Comparison of ENCODE assay signal across 8 cellular contexts in the genomic region with DNA sequence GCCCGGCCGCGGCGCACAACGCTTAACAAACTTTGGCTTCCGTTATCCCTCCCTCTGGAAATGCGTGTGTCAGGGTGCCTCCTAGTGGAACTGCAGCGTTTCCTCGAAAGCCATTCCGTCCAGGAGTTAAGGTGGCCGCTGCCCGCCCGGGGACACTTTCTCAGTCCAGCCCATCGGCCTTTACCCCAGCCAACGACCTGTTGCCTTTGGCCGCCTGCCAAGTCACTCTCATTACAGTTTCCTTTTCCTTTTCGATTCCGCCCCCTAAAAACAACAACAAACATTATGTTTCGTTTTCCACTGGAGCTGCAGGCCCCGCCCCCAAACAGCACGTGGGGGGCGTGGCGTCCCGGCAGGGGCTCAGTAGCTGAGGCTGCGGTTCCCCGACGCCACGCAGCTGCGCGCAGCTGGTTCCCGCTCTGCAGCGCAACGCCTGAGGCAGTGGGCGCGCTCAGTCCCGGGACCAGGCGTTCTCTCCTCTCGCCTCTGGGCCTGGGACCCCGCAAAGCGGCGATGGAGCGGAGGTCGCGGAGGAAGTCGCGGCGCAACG. TPM values are rescaled to one million over a fixed set of nuclear protein-coding genes. Genes with fewer than 3 reads are reported as not detected.
A peak's percentile ranks its signal among the peaks of the same experiment; 100 is the strongest.
DNase-seq lines count a peak whose midpoint lies in the region; ATAC-seq, FAIRE-seq and TF ChIP-seq lines count a peak whose summit lies in the region.

Gene HERC5 (plus strand): TSS at position 363 of the 550 bp plus-strand sequence. CDS start 151 bp downstream, at position 514.

- intact Hi-C loops in natural killer cell (cut with micrococcal nuclease): loop anchor here (1.0 to 10.0 kb wide), 4 partner anchors 78 to 1452 kb away; partner anchors contain the start of genes HERC3 and PPM1K

- peak; percentile 92 for ATAC-seq in GM21360 (IDR thresholded peaks at IDR 0.05; ENCODE audit: unreplicated experiment)
- peak; percentile 91 to 98 (median 94) for ATAC-seq in natural killer cell

- H3K4me1 Mint-ChIP-seq in natural killer cell: peaks cover 24 to 26% of the 10 kb centered on the region in 2 donors

- FAIRE-seq in D721Med (lab: Jason Lieb, UNC): no peak
- FAIRE-seq in RCC 7860 (lab: Jason Lieb, UNC): peak; percentile 53

- DNase-seq in D721Med (ENCODE audit: insufficient read length, low spot score): peak; percentile 25
- peak; percentile 91 for DNase-seq in HT-29 (ENCODE audit: low spot score)
- peak; percentile 74 for DNase-seq in RCC 7860 (ENCODE audit: low spot score)
- peak; percentile 81 to 86 for DNase-seq in activated T-helper 1 cell treated with anti-CD3 and anti-CD28 coated beads, Interleukin-2, amount 50 U/mL, for 16 hours (ENCODE audit: low read depth in 1 of 2, low spot score in 1 of 2)
- DNase-seq in fibroblast of pulmonary artery (ENCODE audit: low read depth): peak; percentile 92
- peak; percentile 92 for DNase-seq in natural killer cell
- DNase-seq in stimulated activated naive CD4-positive, alpha-beta T cell (lab: John Stamatoyannopoulos, UW): peak; percentile 85 to 93 (median 88)

- no peaks in the 10 kb centered on the region for H3K27me3 Mint-ChIP-seq in natural killer cell (ENCODE audit: low read depth in 2 of 2)

- peak within 1 kb of the TSS; percentile 64 for H3K4me3 ChIP-seq in fibroblast of pulmonary artery (replicated peaks; ENCODE audit: low read depth, low read length)

- peak within 1 kb of the TSS; percentile 95 to 97 for H3K27ac Mint-ChIP-seq in natural killer cell

- H3K4me3 Mint-ChIP-seq in natural killer cell: peak within 1 kb of the TSS; percentile 100

- peaks cover 7% of the 10 kb centered on the region for H3K36me3 Mint-ChIP-seq in natural killer cell

- TF ChIP-seq CTCF in D721Med (IDR thresholded peaks at IDR 0.05; ENCODE audit: insufficient read depth, missing control alignments) (peak; percentile 70), fibroblast of pulmonary artery (IDR thresholded peaks at IDR 0.05; ENCODE audit: low read length, missing control alignments) (peak; percentile 59), natural killer cell (IDR thresholded peaks at IDR 0.05) (no peak)

- H3K9me3 Mint-ChIP-seq in natural killer cell: peaks cover 0 to 2% of the 10 kb centered on the region in 2 donors

RNA-seq across cellular contexts. Expression of gene HERC5, which starts in this region (rescaled TPM):
- total RNA-seq in HT-29 (2014; rRNA removed; shearing (Covaris generic)): 0.23 and 0.70 TPM in 2 replicates
- 10 to 100 TPM; 11.0 to 19.4 (median 17.9) TPM for total RNA-seq in natural killer cell

Comparison
In these comparisons a context has a peak if more than half of its experiments do, and no peak if none do; other contexts are left out.
1. Peak in every context shown above with its lines: DNase-seq, ATAC-seq and H3K4me3 ChIP-seq.
2. Peak in DNase-seq in HT-29; RNA of the gene not detected or under 1 TPM.
3. DNase-seq: peak in every context shown above with its lines; median percentile 92 in fibroblast of pulmonary artery; 92 in natural killer cell; 91 in HT-29; 88 in stimulated activated naive CD4-positive, alpha-beta T cell; 84 in activated T-helper 1 cell treated with anti-CD3 and anti-CD28 coated beads, Interleukin-2, amount 50 U/mL, for 16 hours; 74 in RCC 7860; 25 in D721Med.